In the genomic region with DNA sequence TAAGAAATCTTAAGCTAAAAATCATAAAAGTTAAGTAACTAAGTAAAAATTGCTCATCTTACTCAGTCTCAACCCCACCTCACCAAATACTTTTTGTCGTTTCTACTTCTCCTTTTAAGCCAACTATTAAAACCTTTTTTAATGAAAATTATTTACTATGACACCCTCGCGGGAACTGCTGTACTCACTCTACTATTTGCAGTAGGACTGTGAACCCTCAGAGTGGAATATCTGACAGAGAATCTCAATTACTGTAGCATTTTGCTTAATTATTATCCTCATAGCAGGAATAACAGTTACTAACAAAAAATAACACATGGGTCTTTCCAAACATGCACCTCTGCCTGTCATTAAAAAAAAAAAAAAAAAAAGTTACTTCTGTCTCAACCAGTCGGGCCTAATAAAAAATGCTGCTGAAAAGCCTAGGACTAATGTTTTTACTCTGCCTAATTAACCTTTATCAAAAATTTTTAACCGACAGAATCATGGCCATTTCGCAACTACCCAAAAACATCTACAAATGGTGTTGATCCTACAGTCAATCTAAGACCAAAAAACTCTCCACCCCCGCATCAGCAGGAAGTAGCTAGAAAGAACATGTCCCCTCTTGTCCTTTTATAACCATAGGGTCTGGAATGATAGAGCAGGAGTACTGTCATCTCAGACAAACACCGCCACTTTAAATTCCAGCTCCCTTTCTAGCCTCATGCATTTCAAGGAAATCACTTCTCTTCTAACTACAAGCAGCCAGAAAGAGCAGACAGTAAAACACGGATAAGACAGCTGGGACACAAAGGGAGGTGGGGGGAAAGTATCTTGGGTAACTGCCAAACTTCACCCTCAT, we compare ENCODE assay signal across 29 cellular contexts. TPM values are rescaled to one million over a fixed set of nuclear protein-coding genes. Genes with fewer than 3 reads are reported as not detected.
DNase-seq lines count a peak whose midpoint lies in the region; ATAC-seq and TF ChIP-seq lines count a peak whose summit lies in the region.
"Had no signal": no experiment of that assay in that cellular context is flagged by ENCODE, and none has a peak within 500 bp of the region (broad histone marks: within the 10 kb centered on the region; RNA-seq: fewer than 3 reads in every experiment).

No MANE protein-coding gene starts in this region.

- peak overlapping the region; percentile 48 to 60 (median 54) for H3K27ac Mint-ChIP-seq in nephron
- no peak overlapping the region for H3K27ac Mint-ChIP-seq in activated T-cell treated with anti-CD3 and anti-CD28 coated beads, Interleukin-2, amount 50 U/mL, for 72 hours
- H3K27ac Mint-ChIP-seq: activated CD4-positive, alpha-beta T cell treated with anti-CD3 and anti-CD28 coated beads for 36 hours; activated T-helper 2 cell treated with anti-CD3 and anti-CD28 coated beads, Interferon-gamma antibody, Interleukin-2, Interleukin-4, amounts not matched to agents 10 μg/mL and 5 μg/mL and 100 μg/mL, durations not matched to agents 14 hours and 24 hours and 36 hours; T-helper 2 cell treated with Interferon-gamma antibody and Interleukin-4, amounts not matched to agents 5 μg/mL and 100 μg/mL, for 36 hours had no signal

- peak overlapping the region; percentile 11 for H3K4me3 ChIP-seq in A673 (ENCODE audit: low read depth, low read length, poor library complexity, severe bottlenecking)
- H3K4me3 ChIP-seq: colonic mucosa, heart left ventricle, lung, pancreas had no signal

- ATAC-seq in foreskin keratinocyte (no peak), HG03378 (IDR thresholded peaks at IDR 0.05; ENCODE audit: unreplicated experiment) (no peak)
- no peak for ATAC-seq in activated T-cell treated with anti-CD3 and anti-CD28 coated beads, Interleukin-2, amount 50 U/mL, for 72 hours (replicated peaks in 1 of 2)
- ATAC-seq: activated CD4-positive, alpha-beta T cell treated with anti-CD3 and anti-CD28 coated beads for 36 hours; heart left ventricle; pancreas had no signal

- no peak overlapping the region for H3K4me3 Mint-ChIP-seq in nephron
- H3K4me3 Mint-ChIP-seq in activated T-cell treated with anti-CD3 and anti-CD28 coated beads, Interleukin-2, amount 50 U/mL, for 72 hours: no peak overlapping the region
- H3K4me3 Mint-ChIP-seq: activated CD4-positive, alpha-beta T cell treated with anti-CD3 and anti-CD28 coated beads for 36 hours; CD14-positive monocyte; nephron progenitor cell; T-helper 2 cell treated with Interferon-gamma antibody and Interleukin-4, amounts not matched to agents 5 μg/mL and 100 μg/mL, for 36 hours had no signal

- intact Hi-C loops in A673 (cut with micrococcal nuclease; ENCODE audit: unreplicated experiment): no loop called here
- intact Hi-C loops in posterior vena cava (cut with DNase I): no loop called here

- H3K27me3 ChIP-seq in A673 (replicated peaks; ENCODE audit: insufficient read depth, low read depth, low read length, poor library complexity) (no peaks in the 10 kb centered on the region), foreskin keratinocyte (no peaks in the 10 kb centered on the region)
- H3K27me3 ChIP-seq: colonic mucosa, pancreas had no signal

- peak; percentile 79 for DNase-seq in A673 (ENCODE audit: low spot score)
- peak; percentile 14 for DNase-seq in astrocyte of the hippocampus (ENCODE audit: low read depth, low spot score)
- DNase-seq in foreskin keratinocyte: peak; percentile 54 to 70
- DNase-seq in posterior vena cava (ENCODE audit: low spot score): no peak
- DNase-seq in activated T-cell treated with anti-CD3 and anti-CD28 coated beads, Interleukin-2, amount 50 U/mL, for 72 hours: no peak
- DNase-seq in SIG-M5 (lab: John Stamatoyannopoulos, UW): no peak
- DNase-seq: activated CD4-positive, alpha-beta T cell treated with anti-CD3 and anti-CD28 coated beads for 36 hours; activated naive CD4-positive, alpha-beta T cell treated with anti-CD3 and anti-CD28 coated beads, Interleukin-2, amount 50 U/mL, for 16 hours; amniotic stem cell; Caco-2; colonic mucosa; effector CD4-positive, alpha-beta T cell; erythroblast; heart left ventricle; NCI-H1417 treated with DMSO at 0.1 percent for 48 hours; nephron progenitor cell; pancreas; Right ventricle myocardium superior; small intestine; stimulated activated naive CD4-positive, alpha-beta T cell treated with Interleukin-2 at 50 U/mL for 16 hours had no signal

- POLR2A ChIA-PET in A673 (lab: Charles Lee; ENCODE audit: low non-redundant PET): interaction anchor here (1.0 kb wide), 1 partner anchor 38 kb away, joined by 3 read pairs; no protein-coding TSS in a partner anchor

- TSS peak; percentile 59 for BruUV-seq in A673 (replicated peaks; lab: Mats Ljungman, UMichigan)

- H3K9me3 Mint-ChIP-seq in nephron: no peaks in the 10 kb centered on the region
- no peaks in the 10 kb centered on the region for H3K9me3 Mint-ChIP-seq in activated T-cell treated with anti-CD3 and anti-CD28 coated beads, Interleukin-2, amount 50 U/mL, for 72 hours
- H3K9me3 Mint-ChIP-seq: activated T-helper 2 cell treated with anti-CD3 and anti-CD28 coated beads, Interferon-gamma antibody, Interleukin-2, Interleukin-4, amounts not matched to agents 10 μg/mL and 5 μg/mL and 100 μg/mL, durations not matched to agents 14 hours and 24 hours and 36 hours; T-helper 2 cell treated with Interferon-gamma antibody and Interleukin-4, amounts not matched to agents 5 μg/mL and 100 μg/mL, for 36 hours had no signal

- CTCF ChIA-PET in A673 (lab: Charles Lee): no interaction called here

- no peaks in the 10 kb centered on the region for H3K36me3 Mint-ChIP-seq in nephron (ENCODE audit: low read depth)
- H3K36me3 Mint-ChIP-seq in activated T-cell treated with anti-CD3 and anti-CD28 coated beads, Interleukin-2, amount 50 U/mL, for 72 hours (ENCODE audit: insufficient read depth in 2 of 2): peaks cover 0 to 2% of the 10 kb centered on the region in 2 donors
- H3K36me3 Mint-ChIP-seq: CD14-positive monocyte had no signal

- no peaks in the 10 kb centered on the region for H3K9me3 ChIP-seq in A673 (ENCODE audit: low read depth, low read length, poor library complexity, severe bottlenecking)
- H3K9me3 ChIP-seq: Caco-2, colonic mucosa, pancreas had no signal

- H3K27me3 Mint-ChIP-seq in nephron (ENCODE audit: low read depth): peaks cover 25% of the 10 kb centered on the region
- H3K27me3 Mint-ChIP-seq in activated T-cell treated with anti-CD3 and anti-CD28 coated beads, Interleukin-2, amount 50 U/mL, for 72 hours (ENCODE audit: low read depth): peaks cover 37% of the 10 kb centered on the region

- H3K4me1 Mint-ChIP-seq in nephron: peaks cover 11% of the 10 kb centered on the region
- H3K4me1 Mint-ChIP-seq in activated T-cell treated with anti-CD3 and anti-CD28 coated beads, Interleukin-2, amount 50 U/mL, for 72 hours (ENCODE audit: low read depth): no peaks in the 10 kb centered on the region
- H3K4me1 Mint-ChIP-seq: activated CD4-positive, alpha-beta T cell treated with anti-CD3 and anti-CD28 coated beads for 36 hours; CD14-positive monocyte had no signal

- peaks cover 47% of the 10 kb centered on the region for H3K4me1 ChIP-seq in A673 (ENCODE audit: insufficient read depth, low read length, poor library complexity, severe bottlenecking)
- peaks cover 13% of the 10 kb centered on the region for H3K4me1 ChIP-seq in foreskin keratinocyte
- H3K4me1 ChIP-seq: colonic mucosa had no signal

- H3K27ac ChIP-seq in A673 (ENCODE audit: low read depth, low read length, poor library complexity, severe bottlenecking) (peak overlapping the region; percentile 89), foreskin keratinocyte (no peak overlapping the region)
- H3K27ac ChIP-seq: colonic mucosa, KMS-11 had no signal

- no peaks in the 10 kb centered on the region for H3K36me3 ChIP-seq in A673 (ENCODE audit: insufficient read depth, low read length, poor library complexity, severe bottlenecking)
- H3K36me3 ChIP-seq: colonic mucosa, heart left ventricle, pancreas had no signal

- TF ChIP-seq CTCF in A673 (conservative IDR thresholded peaks at IDR 0.05; ENCODE audit: low read depth, low read length) (no peak), foreskin keratinocyte (conservative IDR thresholded peaks at IDR 0.05) (no peak), nephron (IDR thresholded peaks at IDR 0.05; ENCODE audit: unreplicated experiment in 3 of 3) (no peak)

RNA-seq across cellular contexts. Expression of a gene that starts 10.1 kb away (rescaled TPM):
- total RNA-seq in A673 (2021) (16.9 and 17.1 TPM in 2 replicates), foreskin keratinocyte (0.68 and 1.7 TPM in 2 replicates), posterior vena cava (10 to 100 TPM in 1 of 2 donors, 1 to 10 TPM in 1; 5.6 to 12.4 TPM)
- polyA plus RNA-seq in foreskin keratinocyte: 0.49 and 1.3 TPM in 2 replicates
- under 1 TPM; 0.21 to 0.48 TPM for total RNA-seq in activated T-cell treated with anti-CD3 and anti-CD28 coated beads, Interleukin-2, amount 50 U/mL, for 72 hours
- total RNA-seq: A172; activated T-helper 2 cell treated with anti-CD3 and anti-CD28 coated beads, Interferon-gamma antibody, Interleukin-2, Interleukin-4, amounts not matched to agents 10 μg/mL and 5 μg/mL and 100 μg/mL, durations not matched to agents 14 hours and 24 hours and 36 hours; G401 had no signal
- polyA plus RNA-seq: CD14-positive monocyte had no signal

Comparison
In these comparisons a context has a peak if more than half of its experiments do, and no peak if none do; other contexts are left out.
1. DNase-seq: peak in A673 (single experiment), astrocyte of the hippocampus (single experiment) and foreskin keratinocyte (2 of 2); none in posterior vena cava (single experiment), activated T-cell treated with anti-CD3 and anti-CD28 coated beads, Interleukin-2, amount 50 U/mL, for 72 hours (0 of 2) and SIG-M5 (single experiment).